ENCODE assay signal across 8 cellular contexts in genomic region chr19:3178377-3178972, GRCh38. TPM values are rescaled to one million over a fixed set of nuclear protein-coding genes. Genes with fewer than 3 reads are reported as not detected.
DNase-seq lines count a peak whose midpoint lies in the region; ATAC-seq and TF ChIP-seq lines count a peak whose summit lies in the region.

S1PR4 (plus strand) TSS chr19:3178769; CDS start chr19:3178793, 24 bp downstream.

- no peak within 1 kb of the TSS; the same call in 1 of the 2 replicates for H3K9ac ChIP-seq in OCI-LY1 (ENCODE audit: low read length)

- DNase-seq in activated gamma-delta T cell treated with anti-CD3 and anti-CD28 coated beads, Interleukin-2, amount 50 U/mL, for 16 hours (ENCODE audit: low read depth), result peak; percentile 54
- DNase-seq in left colon (no peak), NCI-H748 (lab: John Stamatoyannopoulos, UW; ENCODE audit: unreplicated experiment) (no peak), occipital lobe (lab: John Stamatoyannopoulos, UW) (no peak), NCI-H1092 (lab: John Stamatoyannopoulos, UW) (no peak)

- peak within 1 kb of the TSS; percentile 11; the same call in 1 of the 2 replicates for H3K4me2 ChIP-seq in OCI-LY1 (ENCODE audit: low read length)

- intact Hi-C loops in left colon (cut with DNase I, micrococcal nuclease), result no loop called here

- ATAC-seq in GM18517 (IDR thresholded peaks at IDR 0.05; ENCODE audit: unreplicated experiment) (peak; percentile 51), left colon (no peak)

- no peaks in the 10 kb centered on the region for H3K79me2 ChIP-seq in OCI-LY1 (ENCODE audit: insufficient read depth, low read length)

- peak within 1 kb of the TSS; percentile 45 for H3K4me3 ChIP-seq in OCI-LY1 (ENCODE audit: low read depth, low read length, poor library complexity, severe bottlenecking)
- H3K4me3 ChIP-seq in neutrophil (ENCODE audit: low read depth in 1 of 2, low read length in 1 of 2), result peak within 1 kb of the TSS; percentile 96 to 97

- H3K9me3 ChIP-seq in OCI-LY1 (ENCODE audit: low read length) (no peaks in the 10 kb centered on the region), neutrophil (no peaks in the 10 kb centered on the region)

- H3K36me3 ChIP-seq in OCI-LY1 (ENCODE audit: insufficient read depth, low read length) (no peaks in the 10 kb centered on the region), neutrophil (peaks cover 27% of the 10 kb centered on the region)

- H3F3A ChIP-seq in OCI-LY1 (ENCODE audit: insufficient read depth, low read length), result no peaks in the 10 kb centered on the region

- H4K20me1 ChIP-seq in OCI-LY1 (ENCODE audit: insufficient read depth, low read length), result no peaks in the 10 kb centered on the region

- H3K9me2 ChIP-seq in OCI-LY1 (ENCODE audit: low read depth, low read length), result no peaks in the 10 kb centered on the region

- peaks cover 28% of the 10 kb centered on the region for H3K4me1 ChIP-seq in OCI-LY1 (ENCODE audit: insufficient read depth, low read length, severe bottlenecking)
- peaks cover 36 to 58% of the 10 kb centered on the region in 2 experiments for H3K4me1 ChIP-seq in neutrophil (ENCODE audit: control insufficient read depth in 1 of 2, insufficient read depth in 1 of 2, low read depth in 1 of 2, low read length in 1 of 2)

- TF ChIP-seq CTCF in OCI-LY1 (IDR thresholded peaks at IDR 0.05; ENCODE audit: low read length) (no peak), neutrophil (IDR thresholded peaks at IDR 0.05) (peak; percentile 70)

- H3K27ac ChIP-seq in OCI-LY1 (ENCODE audit: low read depth, low read length, poor library complexity, severe bottlenecking) (no peak within 1 kb of the TSS), neutrophil (peak within 1 kb of the TSS; percentile 97)

- no peak within 1 kb of the TSS for H2AFZ ChIP-seq in OCI-LY1 (ENCODE audit: low read length)

- 0 out of 2 replicates have a peak, but pooled peaks cover 7% of the 10 kb centered on the region for H3K27me3 ChIP-seq in OCI-LY1 (ENCODE audit: insufficient read depth, low read length)
- H3K27me3 ChIP-seq in neutrophil, result no peaks in the 10 kb centered on the region

RNA-seq across cellular contexts. Expression of gene S1PR4, which starts in this region (rescaled TPM):
- 1 to 10 TPM in 1 of 2 donors, under 1 TPM in 1; 0.55 to 1.1 TPM for total RNA-seq in left colon
- 0.16 TPM for total RNA-seq in occipital lobe
